ENCODE assay signal across 1 cellular context in genomic region chr14:76919431-76919810, GRCh38.
TF ChIP-seq lines count a peak whose summit lies in the region.

No MANE protein-coding gene starts in this region.

TF ChIP-seq in K562, 482 proteins besides CTCF, POLR2A, EP300 and RAD21 (continued from another document):
- no peak for TF ChIP-seq ZNF740 (CRISPR knock-in tag; IDR thresholded peaks at IDR 0.05)
- no peak for TF ChIP-seq ZNF740 (tag; IDR thresholded peaks at IDR 0.05)
- TF ChIP-seq CBFA2T3 (IDR thresholded peaks at IDR 0.05), result no peak
- no peak for TF ChIP-seq CLOCK (CRISPR knock-in tag; IDR thresholded peaks at IDR 0.05; ENCODE audit: borderline replicate concordance)
- no peak for TF ChIP-seq TCFL5 (CRISPR knock-in tag; conservative IDR thresholded peaks at IDR 0.05)
